Comparison of ENCODE assay signal across 19 cellular contexts in the genomic region with DNA sequence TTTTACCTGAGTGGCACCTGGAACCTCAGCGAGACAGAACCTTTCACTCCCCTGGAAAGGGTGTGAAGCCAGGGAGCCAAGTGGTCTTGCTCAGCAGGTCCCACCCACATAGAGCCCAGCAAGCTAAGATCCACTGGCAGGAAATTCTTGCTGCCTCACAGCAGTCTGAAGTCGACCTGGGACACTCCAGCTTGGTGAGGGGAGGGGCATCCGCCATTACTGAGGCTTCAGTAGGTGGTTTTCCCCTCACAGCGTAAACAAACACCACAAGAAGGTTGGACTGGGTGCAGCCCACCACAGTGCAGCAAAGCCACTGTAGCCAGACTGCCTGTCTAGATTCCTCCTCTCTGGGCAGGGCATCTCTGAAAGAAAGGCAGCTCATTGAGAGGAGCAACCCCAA.
A peak's percentile ranks its signal among the peaks of the same experiment; 100 is the strongest.
DNase-seq lines count a peak whose midpoint lies in the region; FAIRE-seq and TF ChIP-seq lines count a peak whose summit lies in the region.
"Had no signal": no experiment of that assay in that cellular context is flagged by ENCODE, and none has a peak within 500 bp of the region (broad histone marks: within the 10 kb centered on the region; RNA-seq: fewer than 3 reads in every experiment).

No MANE protein-coding gene starts in this region.

- no peak for TF ChIP-seq EP300 in H1 (IDR thresholded peaks at IDR 0.05; ENCODE audit: borderline replicate concordance in 1 of 2, low read depth in 2 of 2, low read length in 2 of 2)
- no peak for TF ChIP-seq EP300 in esophagus muscularis mucosa (IDR thresholded peaks at IDR 0.05)

- no peak overlapping the region for H3K4ac ChIP-seq in H9 (ENCODE audit: low read depth, low read length)
- no peak overlapping the region for H3K4ac ChIP-seq in H1 (replicated peaks; ENCODE audit: insufficient read length, low read depth, low read length)
- no peak overlapping the region for H3K4ac ChIP-seq in mesendoderm (ENCODE audit: low read depth, low read length)
- no peak overlapping the region for H3K4ac ChIP-seq in trophoblast cell (ENCODE audit: low read depth, low read length)

- CTCF ChIA-PET in H1 (lab: Charles Lee; ENCODE audit: partially characterized antibody): no interaction called here

- peak overlapping the region; percentile 57; the same call in 1 of the 2 replicates for H3K14ac ChIP-seq in H9 (ENCODE audit: insufficient read depth, low read length)
- H3K14ac ChIP-seq in H1 (ENCODE audit: insufficient read length): no peak overlapping the region
- H3K14ac ChIP-seq in trophoblast cell (ENCODE audit: low read length): no peak overlapping the region

- H3K23me2 ChIP-seq in H9 (ENCODE audit: insufficient read length, low read depth, low read length, poor library complexity, severe bottlenecking): no peaks in the 10 kb centered on the region
- no peaks in the 10 kb centered on the region for H3K23me2 ChIP-seq in H1 (ENCODE audit: low read depth, low read length)

- DNase-seq in H9 (peak; percentile 56), H1 (ENCODE audit: low read depth in 1 of 2, low spot score in 2 of 2) (peak in 1 of 2 experiments; percentile 45), mesendoderm (peak; percentile 22), trophoblast cell (no peak), NCI-H69 (lab: John Stamatoyannopoulos, UW) (no peak), esophagus muscularis mucosa (ENCODE audit: extremely low spot score) (no peak), globus pallidus (ENCODE audit: low spot score) (no peak), osteocyte (ENCODE audit: extremely low spot score, unreplicated experiment) (no peak)
- DNase-seq: C1 segment of cervical spinal cord; Calu3; CD4-positive, alpha-beta memory T cell; COR-L47; DMS53; DMS79 treated with DMSO at 0.1 percent for 48 hours; GOT3; H7 had no signal

- no peaks in the 10 kb centered on the region for H3K27me3 ChIP-seq in H9 (ENCODE audit: insufficient read depth, low read length)
- no peaks in the 10 kb centered on the region for H3K27me3 ChIP-seq in H1 (replicated peaks in 1 of 4; ENCODE audit: control insufficient read depth in 3 of 4, extremely low read depth in 1 of 4, insufficient read depth in 3 of 4, low read length in 3 of 4)
- no peaks in the 10 kb centered on the region for H3K27me3 ChIP-seq in mesendoderm (ENCODE audit: insufficient read depth, low read length, poor library complexity)
- no peaks in the 10 kb centered on the region for H3K27me3 ChIP-seq in trophoblast cell (ENCODE audit: insufficient read depth, low read length)
- H3K27me3 ChIP-seq in esophagus muscularis mucosa: no peaks in the 10 kb centered on the region

- H3K23ac ChIP-seq in H9 (ENCODE audit: insufficient read length, low read depth, low read length) (no peak overlapping the region), H1 (ENCODE audit: insufficient read length) (no peak overlapping the region), mesendoderm (ENCODE audit: low read length) (no peak overlapping the region), trophoblast cell (ENCODE audit: low read length) (no peak overlapping the region)

- H3K18ac ChIP-seq in H9 (ENCODE audit: insufficient read length, low read depth, low read length) (no peak overlapping the region), H1 (ENCODE audit: extremely low read depth, low read length) (peak overlapping the region; percentile 48), mesendoderm (ENCODE audit: low read length) (no peak overlapping the region), trophoblast cell (ENCODE audit: low read length) (no peak overlapping the region)

- H3K4me3 ChIP-seq in H1 (ENCODE audit: extremely low read depth in 1 of 4, insufficient read depth in 2 of 4, low read depth in 3 of 4, low read length in 4 of 4): no peak overlapping the region
- no peak overlapping the region for H3K4me3 ChIP-seq in mesendoderm (ENCODE audit: low read length)
- no peak overlapping the region for H3K4me3 ChIP-seq in trophoblast cell (ENCODE audit: low read depth, low read length)
- no peak overlapping the region for H3K4me3 ChIP-seq in esophagus muscularis mucosa

- H4K5ac ChIP-seq in H9 (ENCODE audit: insufficient read length, low read depth, low read length) (peak overlapping the region; percentile 92), H1 (ENCODE audit: insufficient read length, low read depth, low read length) (no peak overlapping the region), mesendoderm (ENCODE audit: low read length) (no peak overlapping the region)

- H3K27ac Mint-ChIP-seq in H9 (peak overlapping the region in 1 of 3 experiments; percentile 65; a peak in 1 of 7 replicates), osteocyte (ENCODE audit: unreplicated experiment) (no peak overlapping the region)
- H3K27ac Mint-ChIP-seq: CD4-positive, alpha-beta memory T cell had no signal

- H2BK120ac ChIP-seq in H9 (ENCODE audit: low read depth, low read length, poor library complexity, severe bottlenecking) (no peak overlapping the region), H1 (replicated peaks; ENCODE audit: low read depth, low read length) (no peak overlapping the region), mesendoderm (ENCODE audit: low read depth, low read length) (no peak overlapping the region), trophoblast cell (ENCODE audit: insufficient read depth, low read length, poor library complexity) (no peak overlapping the region)

- H2AK5ac ChIP-seq in H9 (ENCODE audit: insufficient read length, low read length): no peak overlapping the region
- no peak overlapping the region for H2AK5ac ChIP-seq in H1 (ENCODE audit: low read depth, low read length)
- no peak overlapping the region for H2AK5ac ChIP-seq in mesendoderm (ENCODE audit: low read length)
- H2AK5ac ChIP-seq in trophoblast cell (ENCODE audit: low read length): no peak overlapping the region

- TF ChIP-seq POLR2A in H1 (IDR thresholded peaks at IDR 0.05; ENCODE audit: control extremely low read depth in 1 of 2, low read depth in 2 of 2, low read length in 2 of 2): no peak
- TF ChIP-seq POLR2A in esophagus muscularis mucosa (IDR thresholded peaks at IDR 0.05; ENCODE audit: low read depth): no peak

- H3K56ac ChIP-seq in H9 (ENCODE audit: insufficient read length, low read depth, low read length) (no peak overlapping the region), H1 (replicated peaks; ENCODE audit: insufficient read length, low read depth, low read length) (no peak overlapping the region), mesendoderm (ENCODE audit: low read length) (no peak overlapping the region)

- H4K8ac ChIP-seq in H9 (replicated peaks; ENCODE audit: insufficient read length, low read depth, low read length) (no peak overlapping the region), H1 (ENCODE audit: extremely low read depth, insufficient read depth, low read length) (peak overlapping the region; percentile 81; the same call in 1 of the 2 replicates), mesendoderm (ENCODE audit: low read depth, low read length) (no peak overlapping the region), trophoblast cell (ENCODE audit: low read depth, low read length) (no peak overlapping the region)

- peaks cover 2 to 6% of the 10 kb centered on the region in 2 experiments; a peak in 4 of 5 replicates for H3K9me3 Mint-ChIP-seq in H9
- peaks cover 13% of the 10 kb centered on the region for H3K9me3 Mint-ChIP-seq in osteocyte (ENCODE audit: unreplicated experiment)

- H3K9ac ChIP-seq in H9 (ENCODE audit: extremely low read depth, insufficient read length, low read length) (no peak overlapping the region), H1 (replicated peaks in 1 of 4; ENCODE audit: extremely low read depth in 1 of 4, low read depth in 3 of 4, low read length in 3 of 4) (no peak overlapping the region), mesendoderm (ENCODE audit: low read length) (no peak overlapping the region), trophoblast cell (ENCODE audit: low read length) (no peak overlapping the region)

- H3K27ac ChIP-seq in H9 (ENCODE audit: insufficient read length, low read depth, low read length): no peak overlapping the region
- no peak overlapping the region; the same call in 1 of the 2 replicates for H3K27ac ChIP-seq in H1 (ENCODE audit: low read depth, low read length)
- H3K27ac ChIP-seq in mesendoderm (ENCODE audit: low read depth, low read length): no peak overlapping the region
- H3K27ac ChIP-seq in trophoblast cell (ENCODE audit: low read depth, low read length): no peak overlapping the region
- H3K27ac ChIP-seq in esophagus muscularis mucosa (replicated peaks in 1 of 4): no peak overlapping the region

- no peaks in the 10 kb centered on the region for H3K9me3 ChIP-seq in H9 (ENCODE audit: control insufficient read depth, low read depth, low read length)
- H3K9me3 ChIP-seq in H1 (ENCODE audit: insufficient read depth in 2 of 2, low read depth in 1 of 2, low read length in 1 of 2): no peaks in the 10 kb centered on the region
- H3K9me3 ChIP-seq in trophoblast cell (ENCODE audit: insufficient read depth, low read depth, low read length): no peaks in the 10 kb centered on the region
- no peaks in the 10 kb centered on the region for H3K9me3 ChIP-seq in esophagus muscularis mucosa

- H4K91ac ChIP-seq in H9 (ENCODE audit: insufficient read length, low read depth, low read length) (no peak overlapping the region), H1 (replicated peaks; ENCODE audit: insufficient read length, low read length) (no peak overlapping the region), trophoblast cell (ENCODE audit: low read depth, low read length) (no peak overlapping the region)

- H3K4me1 ChIP-seq in H9 (ENCODE audit: insufficient read depth, low read length) (no peaks in the 10 kb centered on the region), H1 (replicated peaks in 1 of 4; ENCODE audit: control insufficient read depth in 3 of 4, insufficient read depth in 4 of 4, low read length in 3 of 4) (no peaks in the 10 kb centered on the region), mesendoderm (ENCODE audit: control insufficient read depth, low read depth, low read length) (no peaks in the 10 kb centered on the region), trophoblast cell (ENCODE audit: control insufficient read depth in 1 of 2, insufficient read depth in 2 of 2, low read length in 2 of 2) (no peaks in the 10 kb centered on the region), esophagus muscularis mucosa (no peaks in the 10 kb centered on the region)

- no peak overlapping the region for H4K12ac ChIP-seq in trophoblast cell (ENCODE audit: low read depth, low read length)

- no peak overlapping the region for H3T11ph ChIP-seq in H9 (ENCODE audit: low read length)

- H2BK20ac ChIP-seq in H9 (ENCODE audit: low read depth, low read length, poor library complexity, severe bottlenecking): no peak overlapping the region
- H2BK20ac ChIP-seq in H1 (ENCODE audit: low read length): no peak overlapping the region; the same call in 1 of the 2 replicates

- H3K36me3 Mint-ChIP-seq in H9 (ENCODE audit: insufficient read depth in 1 of 3, low read depth in 3 of 3): no peaks in the 10 kb centered on the region
- no peaks in the 10 kb centered on the region for H3K36me3 Mint-ChIP-seq in osteocyte (ENCODE audit: unreplicated experiment)
- H3K36me3 Mint-ChIP-seq: CD4-positive, alpha-beta memory T cell had no signal

- no peaks in the 10 kb centered on the region for H3K27me3 Mint-ChIP-seq in H9 (ENCODE audit: low read depth)
- H3K27me3 Mint-ChIP-seq in osteocyte (ENCODE audit: unreplicated experiment): no peaks in the 10 kb centered on the region
- H3K27me3 Mint-ChIP-seq: CD4-positive, alpha-beta memory T cell had no signal

- no peak for FAIRE-seq in H1 (lab: Jason Lieb, UNC)
- FAIRE-seq: G401.6, GM12892, GM19239 had no signal

- H2BK5ac ChIP-seq in H9 (ENCODE audit: insufficient read length, low read length): no peak overlapping the region
- no peak overlapping the region for H2BK5ac ChIP-seq in H1 (ENCODE audit: low read depth, low read length)
- no peak overlapping the region for H2BK5ac ChIP-seq in mesendoderm (ENCODE audit: low read length)
- no peak overlapping the region for H2BK5ac ChIP-seq in trophoblast cell (ENCODE audit: low read depth, low read length, poor library complexity)

- H2BK12ac ChIP-seq in H9 (ENCODE audit: insufficient read length, low read depth, low read length) (no peak overlapping the region), H1 (ENCODE audit: low read depth, low read length) (no peak overlapping the region), trophoblast cell (ENCODE audit: low read length) (no peak overlapping the region)

- H3K4me1 Mint-ChIP-seq in H9: peaks cover 6% of the 10 kb centered on the region in 2 experiments; a peak in 2 of 4 replicates
- H3K4me1 Mint-ChIP-seq in osteocyte (ENCODE audit: unreplicated experiment): no peaks in the 10 kb centered on the region
- H3K4me1 Mint-ChIP-seq: CD4-positive, alpha-beta memory T cell had no signal

- H3K36me3 ChIP-seq in H1 (ENCODE audit: control insufficient read depth in 2 of 4, insufficient read depth in 4 of 4, low read length in 3 of 4) (no peaks in the 10 kb centered on the region), mesendoderm (ENCODE audit: control insufficient read depth, insufficient read depth, low read length) (no peaks in the 10 kb centered on the region), trophoblast cell (ENCODE audit: control insufficient read depth in 1 of 2, insufficient read depth in 2 of 2, low read length in 2 of 2) (no peaks in the 10 kb centered on the region), esophagus muscularis mucosa (no peaks in the 10 kb centered on the region)

- H3K79me2 ChIP-seq in H9 (ENCODE audit: insufficient read depth, low read length) (no peaks in the 10 kb centered on the region), H1 (ENCODE audit: control insufficient read depth in 1 of 2, insufficient read depth in 2 of 2, low read length in 2 of 2) (no peaks in the 10 kb centered on the region), mesendoderm (ENCODE audit: control insufficient read depth, insufficient read depth, low read length) (no peaks in the 10 kb centered on the region), trophoblast cell (ENCODE audit: control insufficient read depth, insufficient read depth, low read length, poor library complexity) (no peaks in the 10 kb centered on the region)

- POLR2A ChIA-PET in H1 (lab: Charles Lee; ENCODE audit: partially characterized antibody): no interaction called here

- H2BK15ac ChIP-seq in H9 (ENCODE audit: low read depth, low read length): no peak overlapping the region
- no peak overlapping the region for H2BK15ac ChIP-seq in H1 (ENCODE audit: low read length)
- no peak overlapping the region for H2BK15ac ChIP-seq in mesendoderm (replicated peaks; ENCODE audit: low read depth)

- H3K4me2 ChIP-seq in H9 (ENCODE audit: insufficient read depth, insufficient read length, low read length) (no peak overlapping the region), H1 (ENCODE audit: insufficient read depth in 1 of 2, low read depth in 2 of 2, low read length in 2 of 2) (no peak overlapping the region), mesendoderm (ENCODE audit: low read length) (no peak overlapping the region), trophoblast cell (ENCODE audit: low read length) (no peak overlapping the region)

- intact Hi-C loops in esophagus muscularis mucosa (cut with DNase I): no loop called here

- no peak for TF ChIP-seq RAD21 in H1 (IDR thresholded peaks at IDR 0.05 in 1 of 2, conservative IDR thresholded peaks at IDR 0.05 in 1 of 2; ENCODE audit: low read depth in 2 of 2, low read length in 2 of 2)

- H2AFZ ChIP-seq in H9 (ENCODE audit: low read length) (peak overlapping the region; percentile 65), H1 (ENCODE audit: low read length) (peak overlapping the region; percentile 95), trophoblast cell (ENCODE audit: insufficient read depth, low read length, poor library complexity) (peak overlapping the region; percentile 35)

- no peak overlapping the region for H3K4me3 Mint-ChIP-seq in H9
- H3K4me3 Mint-ChIP-seq in osteocyte (ENCODE audit: unreplicated experiment): no peak overlapping the region
- H3K4me3 Mint-ChIP-seq: CD4-positive, alpha-beta memory T cell had no signal

- H4K20me1 ChIP-seq in H9 (ENCODE audit: control insufficient read depth, insufficient read depth, insufficient read length): no peaks in the 10 kb centered on the region
- no peaks in the 10 kb centered on the region for H4K20me1 ChIP-seq in H1 (replicated peaks in 1 of 2; ENCODE audit: control insufficient read depth in 1 of 2, insufficient read depth in 2 of 2, low read length in 2 of 2)

- no CpG with 5 or more reads among the region's 4 CpGs for WGBS in H9 (ENCODE audit: extremely low coverage, insufficient read length, low lambda C conversion rate)
- WGBS in H1 (ENCODE audit: extremely low coverage in 1 of 2, insufficient coverage in 1 of 2, insufficient read length in 1 of 2, insufficient replicate concordance in 2 of 2, low coverage in 1 of 2, low lambda C conversion rate in 2 of 2, missing lambda C conversion rate in 1 of 2), 2 experiments: 83% methylated on average over 4 of the region's 4 CpGs; no CpG with 5 or more reads in 1 of the 2 experiments
- WGBS in mesendoderm (ENCODE audit: extremely low coverage, insufficient coverage, low lambda C conversion rate): no CpG with 5 or more reads among the region's 4 CpGs
- no CpG with 5 or more reads among the region's 4 CpGs for WGBS in trophoblast cell (ENCODE audit: extremely low coverage, insufficient coverage, insufficient read length)
- 55% methylated on average over 4 of the region's 4 CpGs for WGBS in esophagus muscularis mucosa

- no peaks in the 10 kb centered on the region for H3K79me1 ChIP-seq in H9 (ENCODE audit: insufficient read depth, low read depth, low read length, poor library complexity, severe bottlenecking)
- no peaks in the 10 kb centered on the region for H3K79me1 ChIP-seq in H1 (ENCODE audit: low read depth, low read length)
- no peaks in the 10 kb centered on the region for H3K79me1 ChIP-seq in mesendoderm (ENCODE audit: low read length)
- no peaks in the 10 kb centered on the region for H3K79me1 ChIP-seq in trophoblast cell (ENCODE audit: low read length)

- no peak for TF ChIP-seq CTCF in H9 (conservative IDR thresholded peaks at IDR 0.05)
- no peak for TF ChIP-seq CTCF in H1 (IDR thresholded peaks at IDR 0.05; ENCODE audit: control extremely low read depth in 1 of 3, insufficient read depth in 1 of 3, low read depth in 1 of 3, low read length in 3 of 3)
- TF ChIP-seq CTCF in esophagus muscularis mucosa (IDR thresholded peaks at IDR 0.05): no peak
- no peak for TF ChIP-seq CTCF in osteocyte (IDR thresholded peaks at IDR 0.05)

Comparison
In these comparisons a context has a peak if more than half of its experiments do, and no peak if none do; other contexts are left out.
1. DNase-seq: peak in H9 (single experiment) and mesendoderm (single experiment); none in trophoblast cell (0 of 2), NCI-H69 (single experiment), esophagus muscularis mucosa (single experiment), globus pallidus (single experiment) and osteocyte (single experiment).
2. H2AFZ ChIP-seq: peak in every context shown above with its lines; median percentile 95 in H1; 65 in H9; 35 in trophoblast cell.